1 cellular context compared by ENCODE assay signal in genomic region chr12:68815232-68815927, GRCh38.
TF ChIP-seq lines count a peak whose summit lies in the region.

No MANE protein-coding gene starts in this region.

TF ChIP-seq in GM12878, 131 proteins besides CTCF, POLR2A, EP300 and RAD21:
- peak; percentile 65 for TF ChIP-seq POLR2AphosphoS5 (IDR thresholded peaks at IDR 0.05; ENCODE audit: low read length)
- no peak for TF ChIP-seq E2F4 (IDR thresholded peaks at IDR 0.05; ENCODE audit: low read depth, low read length)
- 0 out of 2 replicates have a peak, but pooled peaks have one; percentile 36 for TF ChIP-seq POLR2AphosphoS2 (IDR thresholded peaks at IDR 0.05; ENCODE audit: low read depth, low read length)
TF ChIP-seq in GM12878: peak in this region for 2.
